ENCODE assay signal across 16 cellular contexts in genomic region chr12:93825501-93825888, GRCh38.
A peak's percentile ranks its signal among the peaks of the same experiment; 100 is the strongest.
DNase-seq lines count a peak whose midpoint lies in the region; ATAC-seq and TF ChIP-seq lines count a peak whose summit lies in the region.
"Had no signal": no experiment of that assay in that cellular context is flagged by ENCODE, and none has a peak within 500 bp of the region (broad histone marks: within the 10 kb centered on the region; RNA-seq: fewer than 3 reads in every experiment).

No MANE protein-coding gene starts in this region.

- H4K20me1 ChIP-seq in OCI-LY3 (ENCODE audit: insufficient read depth, low read length) = no peaks in the 10 kb centered on the region

- H3K27me3 Mint-ChIP-seq in glutamatergic neuron (ENCODE audit: unreplicated experiment) = peaks cover 2% of the 10 kb centered on the region
- no peaks in the 10 kb centered on the region for H3K27me3 Mint-ChIP-seq in activated CD4-positive, alpha-beta memory T cell treated with anti-CD3 and anti-CD28 coated beads for 36 hours
- H3K27me3 Mint-ChIP-seq: activated CD4-positive, alpha-beta T cell treated with anti-CD3 and anti-CD28 coated beads for 36 hours; natural killer cell treated with Interleukin-12 subunit alpha and Interleukin-12 subunit beta and Interleukin-15 and Interleukin-18, amount 100 ng/mL, for 72 hours had no signal

- in situ Hi-C loops in ACHN (cut with HindIII; ENCODE audit: low pct_ligation_motif_present, low pct_unique_long_range_greater_than_20kb, low sequenced_read_pairs) = no loop called here

- H3K4me3 ChIP-seq in ACC112 (ENCODE audit: low read depth, low read length) (peak overlapping the region; percentile 21; the same call in 1 of the 2 replicates), OCI-LY3 (ENCODE audit: low read length) (no peak overlapping the region)
- H3K4me3 ChIP-seq: spleen had no signal

- H3K4me1 ChIP-seq in ACC112 (ENCODE audit: control insufficient read depth, insufficient read depth, low read length, unreplicated experiment) = peaks cover 32% of the 10 kb centered on the region
- no peaks in the 10 kb centered on the region for H3K4me1 ChIP-seq in OCI-LY3 (ENCODE audit: low read length)

- H3K27me3 ChIP-seq in ACC112 (ENCODE audit: insufficient read depth, low read length) (no peaks in the 10 kb centered on the region), OCI-LY3 (ENCODE audit: low read depth, low read length) (peaks cover 10% of the 10 kb centered on the region)
- H3K27me3 ChIP-seq: spleen had no signal

- POLR2A ChIA-PET in activated CD4-positive, alpha-beta memory T cell treated with anti-CD3 and anti-CD28 coated beads for 36 hours (lab: Charles Lee) = no interaction called here

- H3K4me1 Mint-ChIP-seq in glutamatergic neuron (ENCODE audit: low read depth, unreplicated experiment) = peaks cover 29% of the 10 kb centered on the region
- peaks cover 4% of the 10 kb centered on the region for H3K4me1 Mint-ChIP-seq in activated CD4-positive, alpha-beta memory T cell treated with anti-CD3 and anti-CD28 coated beads for 36 hours (ENCODE audit: low read depth)

- CTCF ChIA-PET in activated CD4-positive, alpha-beta memory T cell treated with anti-CD3 and anti-CD28 coated beads for 36 hours (lab: Charles Lee) = no interaction called here

- H3K36me3 Mint-ChIP-seq in glutamatergic neuron (ENCODE audit: unreplicated experiment) = no peaks in the 10 kb centered on the region
- H3K36me3 Mint-ChIP-seq in activated CD4-positive, alpha-beta memory T cell treated with anti-CD3 and anti-CD28 coated beads for 36 hours = no peaks in the 10 kb centered on the region
- H3K36me3 Mint-ChIP-seq: natural killer cell treated with Interleukin-12 subunit alpha and Interleukin-12 subunit beta and Interleukin-15 and Interleukin-18, amount 100 ng/mL, for 72 hours had no signal

- intact Hi-C loops in activated CD4-positive, alpha-beta memory T cell treated with anti-CD3 and anti-CD28 coated beads for 36 hours (cut with micrococcal nuclease) = no loop called here

- no peaks in the 10 kb centered on the region for H3K9me3 ChIP-seq in OCI-LY3 (ENCODE audit: insufficient read depth, low read length)
- H3K9me3 ChIP-seq: spleen had no signal

- TF ChIP-seq CTCF in OCI-LY3 (IDR thresholded peaks at IDR 0.05; ENCODE audit: low read depth, low read length) = peak; percentile 30; the same call in 1 of the 2 replicates
- no peak for TF ChIP-seq CTCF in glutamatergic neuron (IDR thresholded peaks at IDR 0.05; ENCODE audit: partially characterized antibody, unreplicated experiment)
- no peak for TF ChIP-seq CTCF in omental fat pad (IDR thresholded peaks at IDR 0.05)

- DNase-seq in glutamatergic neuron = no peak
- no peak for DNase-seq in omental fat pad (ENCODE audit: low spot score)
- DNase-seq in activated T-cell treated with anti-CD3 and anti-CD28 coated beads for 4 hours = no peak
- DNase-seq in activated CD4-positive, alpha-beta memory T cell treated with anti-CD3 and anti-CD28 coated beads for 36 hours = no peak
- no peak for DNase-seq in ACHN
- DNase-seq: activated CD4-positive, alpha-beta T cell treated with anti-CD3 and anti-CD28 coated beads for 36 hours; activated T-cell treated with anti-CD3 and anti-CD28 coated beads, Interleukin-2, amount 50 U/mL, for 1 hour; dermis blood vessel endothelial cell; GF-D8; HCEC 1CT; NCI-H2171; spleen had no signal

- ATAC-seq in omental fat pad (ENCODE audit: low FRiP score) = peak; percentile 62
- ATAC-seq in HG03565 (IDR thresholded peaks at IDR 0.05; ENCODE audit: unreplicated experiment) = no peak
- ATAC-seq: activated CD4-positive, alpha-beta T cell treated with anti-CD3 and anti-CD28 coated beads for 36 hours; natural killer cell treated with Interleukin-12 subunit alpha and Interleukin-12 subunit beta and Interleukin-15 and Interleukin-18, amount 100 ng/mL, for 72 hours had no signal

- H3K27ac ChIP-seq in ACC112 (ENCODE audit: low read depth, low read length) (no peak overlapping the region), OCI-LY3 (ENCODE audit: low read length) (no peak overlapping the region)

- H3K4me2 ChIP-seq in OCI-LY3 (ENCODE audit: low read length) = no peak overlapping the region

- H3K79me2 ChIP-seq in ACC112 (ENCODE audit: control insufficient read depth, insufficient read depth, low read length, unreplicated experiment) (no peaks in the 10 kb centered on the region), OCI-LY3 (ENCODE audit: low read length) (no peaks in the 10 kb centered on the region)

- H3K4me3 Mint-ChIP-seq in glutamatergic neuron (ENCODE audit: unreplicated experiment) = peak overlapping the region; percentile 10
- no peak overlapping the region for H3K4me3 Mint-ChIP-seq in activated CD4-positive, alpha-beta memory T cell treated with anti-CD3 and anti-CD28 coated beads for 36 hours
- H3K4me3 Mint-ChIP-seq: activated CD4-positive, alpha-beta T cell treated with anti-CD3 and anti-CD28 coated beads for 36 hours; natural killer cell treated with Interleukin-12 subunit alpha and Interleukin-12 subunit beta and Interleukin-15 and Interleukin-18, amount 100 ng/mL, for 72 hours had no signal

- peak overlapping the region; percentile 43 for H2AFZ ChIP-seq in ACC112 (ENCODE audit: low read length, unreplicated experiment)
- H2AFZ ChIP-seq in OCI-LY3 (ENCODE audit: low read depth, low read length) = no peak overlapping the region

- peaks cover 4% of the 10 kb centered on the region for H3K9me3 Mint-ChIP-seq in glutamatergic neuron (ENCODE audit: unreplicated experiment)
- no peaks in the 10 kb centered on the region for H3K9me3 Mint-ChIP-seq in activated CD4-positive, alpha-beta memory T cell treated with anti-CD3 and anti-CD28 coated beads for 36 hours
- H3K9me3 Mint-ChIP-seq: natural killer cell treated with Interleukin-12 subunit alpha and Interleukin-12 subunit beta and Interleukin-15 and Interleukin-18, amount 100 ng/mL, for 72 hours had no signal

- H3K27ac Mint-ChIP-seq in glutamatergic neuron (ENCODE audit: unreplicated experiment) = no peak overlapping the region
- H3K27ac Mint-ChIP-seq in activated CD4-positive, alpha-beta memory T cell treated with anti-CD3 and anti-CD28 coated beads for 36 hours = no peak overlapping the region
- H3K27ac Mint-ChIP-seq: activated CD4-positive, alpha-beta T cell treated with anti-CD3 and anti-CD28 coated beads for 36 hours; natural killer cell treated with Interleukin-12 subunit alpha and Interleukin-12 subunit beta and Interleukin-15 and Interleukin-18, amount 100 ng/mL, for 72 hours had no signal

- no peaks in the 10 kb centered on the region for H3K36me3 ChIP-seq in ACC112 (ENCODE audit: insufficient read depth, low read length)
- no peaks in the 10 kb centered on the region for H3K36me3 ChIP-seq in OCI-LY3 (replicated peaks; ENCODE audit: low read depth, low read length)
- H3K36me3 ChIP-seq: spleen had no signal

- H3K9ac ChIP-seq in OCI-LY3 (ENCODE audit: low read length) = no peak overlapping the region
